1 cellular context compared by ENCODE assay signal in genomic region chr6:73521351-73522254, GRCh38.
TF ChIP-seq lines count a peak whose summit lies in the region.

No MANE protein-coding gene starts in this region.

TF ChIP-seq in HepG2, 621 proteins besides CTCF, POLR2A, EP300 and RAD21 (continued from another document and continues in another):
- TF ChIP-seq KMT2A (CRISPR knock-in tag; IDR thresholded peaks at IDR 0.05), result no peak; the same call in 1 of the 2 replicates
- TF ChIP-seq POLR2AphosphoS5 (IDR thresholded peaks at IDR 0.05; ENCODE audit: low read depth, low read length), result peak; percentile 58
- TF ChIP-seq GABPB1 (CRISPR knock-in tag; IDR thresholded peaks at IDR 0.05), result peak; percentile 60; the same call in 1 of the 2 replicates
- 0 out of 2 replicates have a peak, but pooled peaks have one; percentile 22 for TF ChIP-seq MBD4 (IDR thresholded peaks at IDR 0.05; ENCODE audit: borderline replicate concordance, low read length)
- TF ChIP-seq ZNF260 (CRISPR knock-in tag; IDR thresholded peaks at IDR 0.05; ENCODE audit: borderline replicate concordance, low read depth), result no peak
- no peak for TF ChIP-seq KLF13 (CRISPR knock-in tag; IDR thresholded peaks at IDR 0.05)
- TF ChIP-seq PRPF4 (IDR thresholded peaks at IDR 0.05; ENCODE audit: low read depth, low read length, poor library complexity, severe bottlenecking), result no peak
- TF ChIP-seq ZNF317 (CRISPR knock-in tag; IDR thresholded peaks at IDR 0.05), result peak; percentile 0; the same call in 1 of the 2 replicates
- TF ChIP-seq AFF4 (CRISPR knock-in tag; IDR thresholded peaks at IDR 0.05), result peak; percentile 63; the same call in 1 of the 2 replicates
- TF ChIP-seq ZNF335 (CRISPR knock-in tag; IDR thresholded peaks at IDR 0.05), result no peak; the same call in 1 of the 2 replicates
- TF ChIP-seq ATF7-NPFF (CRISPR knock-in tag; IDR thresholded peaks at IDR 0.05; ENCODE audit: low read depth), result peak; percentile 69; the same call in 1 of the 2 replicates
- 0 out of 2 replicates have a peak, but pooled peaks have one; percentile 11 for TF ChIP-seq HNF1A (IDR thresholded peaks at IDR 0.05; ENCODE audit: low read depth)
- TF ChIP-seq HNF1A (CRISPR knock-in tag; IDR thresholded peaks at IDR 0.05; ENCODE audit: borderline replicate concordance), result peak; percentile 12; the same call in 1 of the 2 replicates
- no peak for TF ChIP-seq NR2F6 (IDR thresholded peaks at IDR 0.05)
- no peak for TF ChIP-seq NR2F6 (CRISPR knock-in tag; IDR thresholded peaks at IDR 0.05)
- TF ChIP-seq KDM2A (CRISPR knock-in tag; IDR thresholded peaks at IDR 0.05; ENCODE audit: borderline replicate concordance, low read depth), result peak; percentile 55; the same call in 1 of the 2 replicates
- TF ChIP-seq STAT5B (CRISPR knock-in tag; IDR thresholded peaks at IDR 0.05), result no peak
- no peak for TF ChIP-seq ZNF224 (CRISPR knock-in tag; IDR thresholded peaks at IDR 0.05)
- TF ChIP-seq HNRNPH1 (optimal IDR thresholded peaks at IDR 0.05; ENCODE audit: low read depth, low read length), result no peak
- TF ChIP-seq PLSCR1 (CRISPR knock-in tag; IDR thresholded peaks at IDR 0.05; ENCODE audit: borderline replicate concordance), result 0 out of 2 replicates have a peak, but pooled peaks have one; percentile 14
- TF ChIP-seq ZNF747 (CRISPR knock-in tag; IDR thresholded peaks at IDR 0.05; ENCODE audit: borderline replicate concordance), result peak; percentile 26; the same call in 1 of the 2 replicates
- no peak for TF ChIP-seq ZKSCAN1 (IDR thresholded peaks at IDR 0.05; ENCODE audit: low read length)
- peak; percentile 26; the same call in 1 of the 2 replicates for TF ChIP-seq DMAP1 (CRISPR knock-in tag; IDR thresholded peaks at IDR 0.05)
- TF ChIP-seq MYC (CRISPR knock-in tag; IDR thresholded peaks at IDR 0.05; ENCODE audit: borderline replicate concordance), result no peak; the same call in 1 of the 2 replicates
- peak; percentile 12 to 38; a peak in 1 of 4 replicates for TF ChIP-seq MAFK (conservative IDR thresholded peaks at IDR 0.05 in 1 of 2, IDR thresholded peaks at IDR 0.05 in 1 of 2; ENCODE audit: low read length in 2 of 2)
- TF ChIP-seq RFXAP (CRISPR knock-in tag; IDR thresholded peaks at IDR 0.05; ENCODE audit: borderline replicate concordance), result 0 out of 2 replicates have a peak, but pooled peaks have one; percentile 2
- TF ChIP-seq ZNF569 (CRISPR knock-in tag; IDR thresholded peaks at IDR 0.05; ENCODE audit: borderline replicate concordance), result no peak
- TF ChIP-seq KIAA2018 (CRISPR knock-in tag; IDR thresholded peaks at IDR 0.05; ENCODE audit: borderline replicate concordance), result no peak
- no peak for TF ChIP-seq ZBTB49 (CRISPR knock-in tag; IDR thresholded peaks at IDR 0.05; ENCODE audit: borderline replicate concordance)
- TF ChIP-seq ATF6 (CRISPR knock-in tag; conservative IDR thresholded peaks at IDR 0.05), result 0 out of 2 replicates have a peak, but pooled peaks have one; percentile 1
- TF ChIP-seq SALL1 (CRISPR knock-in tag; IDR thresholded peaks at IDR 0.05), result peak; percentile 47
- no peak for TF ChIP-seq MBNL3 (CRISPR knock-in tag; conservative IDR thresholded peaks at IDR 0.05)
- peak; percentile 1; the same call in 1 of the 2 replicates for TF ChIP-seq TBX2 (CRISPR knock-in tag; IDR thresholded peaks at IDR 0.05; ENCODE audit: borderline replicate concordance)
- TF ChIP-seq ZNF615 (CRISPR knock-in tag; IDR thresholded peaks at IDR 0.05; ENCODE audit: borderline replicate concordance), result no peak
- peak; percentile 11; the same call in 1 of the 2 replicates for TF ChIP-seq ZNF589 (CRISPR knock-in tag; conservative IDR thresholded peaks at IDR 0.05)
- TF ChIP-seq FOXA3 (CRISPR knock-in tag; IDR thresholded peaks at IDR 0.05), result 0 out of 2 replicates have a peak, but pooled peaks have one; percentile 5
